Comparison of ENCODE assay signal across 1 cellular context in the genomic region with DNA sequence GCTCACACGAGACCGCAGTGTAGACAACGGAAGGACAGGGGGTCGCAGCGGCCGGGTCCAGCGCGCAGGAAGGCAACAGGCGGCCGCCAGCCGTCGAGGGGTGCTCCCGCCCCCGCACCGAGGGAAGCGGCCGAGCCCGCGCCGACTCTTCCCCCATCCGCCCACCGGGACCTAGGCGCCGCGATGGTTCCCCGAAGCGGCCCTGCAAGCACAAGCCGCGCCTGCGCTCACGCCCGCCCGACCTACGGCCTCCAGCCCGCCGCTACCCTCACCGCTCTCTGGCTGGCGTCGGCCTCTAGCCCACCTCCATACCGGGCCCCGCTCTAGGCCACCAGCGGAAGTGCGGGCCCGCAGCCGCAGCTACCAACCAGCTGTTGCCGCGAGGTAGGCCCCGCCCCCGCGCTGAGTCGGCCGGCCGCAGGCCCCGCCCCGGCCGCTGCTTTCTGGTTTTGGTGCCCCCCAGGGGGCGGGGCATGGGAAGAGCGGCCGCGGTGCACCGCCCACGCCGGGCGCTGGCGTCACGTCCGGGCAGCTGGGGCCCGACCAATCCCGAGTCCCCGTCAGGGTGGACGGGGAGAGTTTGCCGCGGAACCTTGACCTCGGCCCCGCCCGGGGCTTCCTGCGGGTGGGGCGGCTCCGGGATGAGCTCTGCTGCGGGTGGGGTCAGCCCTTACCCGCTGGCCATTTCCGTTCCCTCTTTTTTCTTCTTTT.
A peak's percentile ranks its signal among the peaks of the same experiment; 100 is the strongest.
TF ChIP-seq lines count a peak whose summit lies in the region.

A gene with protein sequence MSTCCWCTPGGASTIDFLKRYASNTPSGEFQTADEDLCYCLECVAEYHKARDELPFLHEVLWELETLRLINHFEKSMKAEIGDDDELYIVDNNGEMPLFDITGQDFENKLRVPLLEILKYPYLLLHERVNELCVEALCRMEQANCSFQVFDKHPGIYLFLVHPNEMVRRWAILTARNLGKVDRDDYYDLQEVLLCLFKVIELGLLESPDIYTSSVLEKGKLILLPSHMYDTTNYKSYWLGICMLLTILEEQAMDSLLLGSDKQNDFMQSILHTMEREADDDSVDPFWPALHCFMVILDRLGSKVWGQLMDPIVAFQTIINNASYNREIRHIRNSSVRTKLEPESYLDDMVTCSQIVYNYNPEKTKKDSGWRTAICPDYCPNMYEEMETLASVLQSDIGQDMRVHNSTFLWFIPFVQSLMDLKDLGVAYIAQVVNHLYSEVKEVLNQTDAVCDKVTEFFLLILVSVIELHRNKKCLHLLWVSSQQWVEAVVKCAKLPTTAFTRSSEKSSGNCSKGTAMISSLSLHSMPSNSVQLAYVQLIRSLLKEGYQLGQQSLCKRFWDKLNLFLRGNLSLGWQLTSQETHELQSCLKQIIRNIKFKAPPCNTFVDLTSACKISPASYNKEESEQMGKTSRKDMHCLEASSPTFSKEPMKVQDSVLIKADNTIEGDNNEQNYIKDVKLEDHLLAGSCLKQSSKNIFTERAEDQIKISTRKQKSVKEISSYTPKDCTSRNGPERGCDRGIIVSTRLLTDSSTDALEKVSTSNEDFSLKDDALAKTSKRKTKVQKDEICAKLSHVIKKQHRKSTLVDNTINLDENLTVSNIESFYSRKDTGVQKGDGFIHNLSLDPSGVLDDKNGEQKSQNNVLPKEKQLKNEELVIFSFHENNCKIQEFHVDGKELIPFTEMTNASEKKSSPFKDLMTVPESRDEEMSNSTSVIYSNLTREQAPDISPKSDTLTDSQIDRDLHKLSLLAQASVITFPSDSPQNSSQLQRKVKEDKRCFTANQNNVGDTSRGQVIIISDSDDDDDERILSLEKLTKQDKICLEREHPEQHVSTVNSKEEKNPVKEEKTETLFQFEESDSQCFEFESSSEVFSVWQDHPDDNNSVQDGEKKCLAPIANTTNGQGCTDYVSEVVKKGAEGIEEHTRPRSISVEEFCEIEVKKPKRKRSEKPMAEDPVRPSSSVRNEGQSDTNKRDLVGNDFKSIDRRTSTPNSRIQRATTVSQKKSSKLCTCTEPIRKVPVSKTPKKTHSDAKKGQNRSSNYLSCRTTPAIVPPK (N-terminal part only) (minus strand): TSS at position 342 of the 711 bp plus-strand sequence. CDS start 5,558 bp downstream, outside the sequence.

TF ChIP-seq in K562, 482 proteins besides CTCF, POLR2A, EP300 and RAD21 (continued from another document and continues in another):
- TF ChIP-seq, protein P1, sequence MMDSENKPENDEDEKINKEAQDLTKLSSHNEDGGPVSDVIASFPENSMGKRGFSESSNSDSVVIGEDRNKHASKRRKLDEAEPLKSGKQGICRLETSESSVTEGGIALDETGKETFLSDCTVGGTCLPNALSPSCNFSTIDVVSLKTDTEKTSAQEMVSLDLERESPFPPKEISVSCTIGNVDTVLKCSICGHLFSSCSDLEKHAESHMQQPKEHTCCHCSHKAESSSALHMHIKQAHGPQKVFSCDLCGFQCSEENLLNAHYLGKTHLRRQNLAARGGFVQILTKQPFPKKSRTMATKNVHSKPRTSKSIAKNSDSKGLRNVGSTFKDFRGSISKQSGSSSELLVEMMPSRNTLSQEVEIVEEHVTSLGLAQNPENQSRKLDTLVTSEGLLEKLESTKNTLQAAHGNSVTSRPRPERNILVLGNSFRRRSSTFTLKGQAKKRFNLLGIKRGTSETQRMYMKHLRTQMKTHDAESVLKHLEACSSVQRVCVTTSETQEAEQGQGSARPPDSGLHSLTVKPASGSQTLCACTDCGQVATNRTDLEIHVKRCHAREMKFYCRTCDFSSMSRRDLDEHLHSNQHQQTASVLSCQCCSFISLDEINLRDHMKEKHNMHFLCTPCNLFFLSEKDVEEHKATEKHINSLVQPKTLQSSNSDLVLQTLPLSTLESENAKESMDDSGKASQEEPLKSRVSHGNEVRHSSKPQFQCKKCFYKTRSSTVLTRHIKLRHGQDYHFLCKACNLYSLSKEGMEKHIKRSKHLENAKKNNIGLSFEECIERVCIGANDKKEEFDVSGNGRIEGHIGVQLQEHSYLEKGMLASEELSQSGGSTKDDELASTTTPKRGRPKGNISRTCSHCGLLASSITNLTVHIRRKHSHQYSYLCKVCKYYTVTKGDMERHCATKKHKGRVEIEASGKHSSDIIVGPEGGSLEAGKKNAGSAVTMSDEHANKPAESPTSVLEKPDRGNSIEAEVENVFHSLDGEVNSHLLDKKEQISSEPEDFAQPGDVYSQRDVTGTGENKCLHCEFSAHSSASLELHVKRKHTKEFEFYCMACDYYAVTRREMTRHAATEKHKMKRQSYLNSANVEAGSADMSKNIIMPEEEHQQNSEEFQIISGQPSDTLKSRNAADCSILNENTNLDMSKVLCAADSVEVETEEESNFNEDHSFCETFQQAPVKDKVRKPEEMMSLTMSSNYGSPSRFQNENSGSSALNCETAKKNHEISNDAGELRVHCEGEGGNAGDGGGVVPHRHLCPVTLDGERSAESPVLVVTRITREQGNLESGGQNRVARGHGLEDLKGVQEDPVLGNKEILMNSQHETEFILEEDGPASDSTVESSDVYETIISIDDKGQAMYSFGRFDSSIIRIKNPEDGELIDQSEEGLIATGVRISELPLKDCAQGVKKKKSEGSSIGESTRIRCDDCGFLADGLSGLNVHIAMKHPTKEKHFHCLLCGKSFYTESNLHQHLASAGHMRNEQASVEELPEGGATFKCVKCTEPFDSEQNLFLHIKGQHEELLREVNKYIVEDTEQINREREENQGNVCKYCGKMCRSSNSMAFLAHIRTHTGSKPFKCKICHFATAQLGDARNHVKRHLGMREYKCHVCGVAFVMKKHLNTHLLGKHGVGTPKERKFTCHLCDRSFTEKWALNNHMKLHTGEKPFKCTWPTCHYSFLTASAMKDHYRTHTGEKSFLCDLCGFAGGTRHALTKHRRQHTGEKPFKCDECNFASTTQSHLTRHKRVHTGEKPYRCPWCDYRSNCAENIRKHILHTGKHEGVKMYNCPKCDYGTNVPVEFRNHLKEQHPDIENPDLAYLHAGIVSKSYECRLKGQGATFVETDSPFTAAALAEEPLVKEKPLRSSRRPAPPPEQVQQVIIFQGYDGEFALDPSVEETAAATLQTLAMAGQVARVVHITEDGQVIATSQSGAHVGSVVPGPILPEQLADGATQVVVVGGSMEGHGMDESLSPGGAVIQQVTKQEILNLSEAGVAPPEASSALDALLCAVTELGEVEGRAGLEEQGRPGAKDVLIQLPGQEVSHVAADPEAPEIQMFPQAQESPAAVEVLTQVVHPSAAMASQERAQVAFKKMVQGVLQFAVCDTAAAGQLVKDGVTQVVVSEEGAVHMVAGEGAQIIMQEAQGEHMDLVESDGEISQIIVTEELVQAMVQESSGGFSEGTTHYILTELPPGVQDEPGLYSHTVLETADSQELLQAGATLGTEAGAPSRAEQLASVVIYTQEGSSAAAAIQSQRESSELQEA (IDR thresholded peaks at IDR 0.05; ENCODE audit: low read depth) = no peak
- TF ChIP-seq ZNF436 (CRISPR knock-in tag; IDR thresholded peaks at IDR 0.05) (no peak), NR4A1 (CRISPR knock-in tag; IDR thresholded peaks at IDR 0.05) (no peak), NR4A1 (tag; IDR thresholded peaks at IDR 0.05) (no peak), JUNB (CRISPR knock-in tag; conservative IDR thresholded peaks at IDR 0.05) (no peak), ZBTB7A (IDR thresholded peaks at IDR 0.05; ENCODE audit: borderline replicate concordance, control insufficient read depth, low read depth, low read length) (peak; percentile 57; the same call in 1 of the 2 replicates), ESRRB (CRISPR knock-in tag; IDR thresholded peaks at IDR 0.05; ENCODE audit: borderline replicate concordance) (no peak), ZNF274 (IDR thresholded peaks at IDR 0.05; ENCODE audit: borderline replicate concordance, low read depth, low read length) (no peak), CHD1 (IDR thresholded peaks at IDR 0.05; ENCODE audit: low read length) (no peak), MAFF (IDR thresholded peaks at IDR 0.05; ENCODE audit: low read length) (no peak), ETV5 (CRISPR knock-in tag; IDR thresholded peaks at IDR 0.05; ENCODE audit: low read depth) (peak; percentile 47), TBL1XR1 (IDR thresholded peaks at IDR 0.05; ENCODE audit: low read length in 2 of 2) (no peak), BDP1 (IDR thresholded peaks at IDR 0.05; ENCODE audit: insufficient read depth, insufficient read length) (no peak), CBX2 (IDR thresholded peaks at IDR 0.05; ENCODE audit: insufficient read depth, low read length, poor library complexity, severe bottlenecking) (no peak), SMAD3 (CRISPR knock-in tag; conservative IDR thresholded peaks at IDR 0.05) (no peak), ZFP1 (CRISPR knock-in tag; IDR thresholded peaks at IDR 0.05) (no peak), ZNF23 (CRISPR knock-in tag; IDR thresholded peaks at IDR 0.05) (no peak), ZZZ3 (IDR thresholded peaks at IDR 0.05) (no peak), DPF2 (IDR thresholded peaks at IDR 0.05) (no peak), CREB1 (IDR thresholded peaks at IDR 0.05) (peak; percentile 88), CREB1 (CRISPR knock-in tag; IDR thresholded peaks at IDR 0.05) (peak; percentile 88), HNRNPL (IDR thresholded peaks at IDR 0.05; ENCODE audit: low read depth, low read length) (peak; percentile 62; the same call in 1 of the 2 replicates), ZNF41 (CRISPR knock-in tag; conservative IDR thresholded peaks at IDR 0.05) (no peak), ZNF121 (CRISPR knock-in tag; conservative IDR thresholded peaks at IDR 0.05) (no peak), GATA2 (CRISPR knock-in tag; IDR thresholded peaks at IDR 0.05) (no peak), ZKSCAN3 (CRISPR knock-in tag; IDR thresholded peaks at IDR 0.05) (no peak), ZNF24 (IDR thresholded peaks at IDR 0.05) (no peak), HNRNPK (IDR thresholded peaks at IDR 0.05; ENCODE audit: low read depth, low read length, poor library complexity, severe bottlenecking) (peak; percentile 75), MCM5 (IDR thresholded peaks at IDR 0.05; ENCODE audit: low read depth) (no peak), KAT8 (IDR thresholded peaks at IDR 0.05; ENCODE audit: low read depth) (no peak), ZNF175 (CRISPR knock-in tag; IDR thresholded peaks at IDR 0.05; ENCODE audit: low read depth) (no peak), GABPA (tag; conservative IDR thresholded peaks at IDR 0.05; ENCODE audit: low read depth) (peak; percentile 96), ERF (CRISPR knock-in tag; IDR thresholded peaks at IDR 0.05) (no peak), C11orf30 (IDR thresholded peaks at IDR 0.05; ENCODE audit: low read depth) (no peak), CCNT2 (IDR thresholded peaks at IDR 0.05; ENCODE audit: borderline replicate concordance, extremely low read depth, insufficient read length, low read depth, low read length) (peak; percentile 81), HEY1 (CRISPR knock-in tag; IDR thresholded peaks at IDR 0.05; ENCODE audit: borderline replicate concordance) (no peak)
- TF ChIP-seq, protein P2, sequence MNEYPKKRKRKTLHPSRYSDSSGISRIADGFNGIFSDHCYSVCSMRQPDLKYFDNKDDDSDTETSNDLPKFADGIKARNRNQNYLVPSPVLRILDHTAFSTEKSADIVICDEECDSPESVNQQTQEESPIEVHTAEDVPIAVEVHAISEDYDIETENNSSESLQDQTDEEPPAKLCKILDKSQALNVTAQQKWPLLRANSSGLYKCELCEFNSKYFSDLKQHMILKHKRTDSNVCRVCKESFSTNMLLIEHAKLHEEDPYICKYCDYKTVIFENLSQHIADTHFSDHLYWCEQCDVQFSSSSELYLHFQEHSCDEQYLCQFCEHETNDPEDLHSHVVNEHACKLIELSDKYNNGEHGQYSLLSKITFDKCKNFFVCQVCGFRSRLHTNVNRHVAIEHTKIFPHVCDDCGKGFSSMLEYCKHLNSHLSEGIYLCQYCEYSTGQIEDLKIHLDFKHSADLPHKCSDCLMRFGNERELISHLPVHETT (CRISPR knock-in tag; conservative IDR thresholded peaks at IDR 0.05 in 1 of 2, IDR thresholded peaks at IDR 0.05 in 1 of 2) = peak in 1 of 2 experiments; percentile 95; a peak in 2 of 4 replicates
- TF ChIP-seq, protein P3, sequence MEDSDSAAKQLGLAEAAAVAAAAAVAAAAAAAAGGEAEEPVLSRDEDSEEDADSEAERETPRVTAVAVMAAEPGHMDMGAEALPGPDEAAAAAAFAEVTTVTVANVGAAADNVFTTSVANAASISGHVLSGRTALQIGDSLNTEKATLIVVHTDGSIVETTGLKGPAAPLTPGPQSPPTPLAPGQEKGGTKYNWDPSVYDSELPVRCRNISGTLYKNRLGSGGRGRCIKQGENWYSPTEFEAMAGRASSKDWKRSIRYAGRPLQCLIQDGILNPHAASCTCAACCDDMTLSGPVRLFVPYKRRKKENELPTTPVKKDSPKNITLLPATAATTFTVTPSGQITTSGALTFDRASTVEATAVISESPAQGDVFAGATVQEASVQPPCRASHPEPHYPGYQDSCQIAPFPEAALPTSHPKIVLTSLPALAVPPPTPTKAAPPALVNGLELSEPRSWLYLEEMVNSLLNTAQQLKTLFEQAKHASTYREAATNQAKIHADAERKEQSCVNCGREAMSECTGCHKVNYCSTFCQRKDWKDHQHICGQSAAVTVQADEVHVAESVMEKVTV (CRISPR knock-in tag; IDR thresholded peaks at IDR 0.05) = no peak
- TF ChIP-seq, protein P4, sequence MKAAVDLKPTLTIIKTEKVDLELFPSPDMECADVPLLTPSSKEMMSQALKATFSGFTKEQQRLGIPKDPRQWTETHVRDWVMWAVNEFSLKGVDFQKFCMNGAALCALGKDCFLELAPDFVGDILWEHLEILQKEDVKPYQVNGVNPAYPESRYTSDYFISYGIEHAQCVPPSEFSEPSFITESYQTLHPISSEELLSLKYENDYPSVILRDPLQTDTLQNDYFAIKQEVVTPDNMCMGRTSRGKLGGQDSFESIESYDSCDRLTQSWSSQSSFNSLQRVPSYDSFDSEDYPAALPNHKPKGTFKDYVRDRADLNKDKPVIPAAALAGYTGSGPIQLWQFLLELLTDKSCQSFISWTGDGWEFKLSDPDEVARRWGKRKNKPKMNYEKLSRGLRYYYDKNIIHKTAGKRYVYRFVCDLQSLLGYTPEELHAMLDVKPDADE (conservative IDR thresholded peaks at IDR 0.05; ENCODE audit: control insufficient read depth, low read depth, low read length) = peak; percentile 83
- TF ChIP-seq, protein P5, sequence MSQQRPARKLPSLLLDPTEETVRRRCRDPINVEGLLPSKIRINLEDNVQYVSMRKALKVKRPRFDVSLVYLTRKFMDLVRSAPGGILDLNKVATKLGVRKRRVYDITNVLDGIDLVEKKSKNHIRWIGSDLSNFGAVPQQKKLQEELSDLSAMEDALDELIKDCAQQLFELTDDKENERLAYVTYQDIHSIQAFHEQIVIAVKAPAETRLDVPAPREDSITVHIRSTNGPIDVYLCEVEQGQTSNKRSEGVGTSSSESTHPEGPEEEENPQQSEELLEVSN (IDR thresholded peaks at IDR 0.05; ENCODE audit: borderline replicate concordance in 1 of 2, extremely low read depth in 1 of 2, insufficient read depth in 1 of 2, insufficient read length in 1 of 2, low read depth in 1 of 2, low read length in 1 of 2, poor library complexity in 1 of 2, severe bottlenecking in 1 of 2) = peak; percentile 47 to 77
- TF ChIP-seq, protein P6, sequence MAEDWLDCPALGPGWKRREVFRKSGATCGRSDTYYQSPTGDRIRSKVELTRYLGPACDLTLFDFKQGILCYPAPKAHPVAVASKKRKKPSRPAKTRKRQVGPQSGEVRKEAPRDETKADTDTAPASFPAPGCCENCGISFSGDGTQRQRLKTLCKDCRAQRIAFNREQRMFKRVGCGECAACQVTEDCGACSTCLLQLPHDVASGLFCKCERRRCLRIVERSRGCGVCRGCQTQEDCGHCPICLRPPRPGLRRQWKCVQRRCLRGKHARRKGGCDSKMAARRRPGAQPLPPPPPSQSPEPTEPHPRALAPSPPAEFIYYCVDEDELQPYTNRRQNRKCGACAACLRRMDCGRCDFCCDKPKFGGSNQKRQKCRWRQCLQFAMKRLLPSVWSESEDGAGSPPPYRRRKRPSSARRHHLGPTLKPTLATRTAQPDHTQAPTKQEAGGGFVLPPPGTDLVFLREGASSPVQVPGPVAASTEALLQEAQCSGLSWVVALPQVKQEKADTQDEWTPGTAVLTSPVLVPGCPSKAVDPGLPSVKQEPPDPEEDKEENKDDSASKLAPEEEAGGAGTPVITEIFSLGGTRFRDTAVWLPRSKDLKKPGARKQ (CRISPR knock-in tag; IDR thresholded peaks at IDR 0.05) = no peak
